Comparison of ENCODE assay signal across 8 cellular contexts in genomic region chr2:112433480-112433879, GRCh38. TPM values are rescaled to one million over a fixed set of nuclear protein-coding genes. Genes with fewer than 3 reads are reported as not detected.
DNase-seq lines count a peak whose midpoint lies in the region; ATAC-seq and TF ChIP-seq lines count a peak whose summit lies in the region.
"Not testable (repeated sequence)": the region's sequence is repeated elsewhere in the genome, so short reads cannot be mapped to it uniquely, and the experiment has no call there.

TSS of gene RGPD8 (minus strand) at chr2:112433645. CDS start at chr2:112433453, 192 bp downstream.

- peak; percentile 54 for DNase-seq in D341Med (ENCODE audit: low spot score)
- DNase-seq in WERI-Rb-1 = peak; percentile 83
- DNase-seq in astrocyte of the hippocampus (ENCODE audit: low read depth, low spot score) = peak; percentile 94
- peak; percentile 95 for DNase-seq in cardiac septum (ENCODE audit: low spot score)
- DNase-seq in omental fat pad (ENCODE audit: low spot score) = peak; percentile 67
- DNase-seq in stimulated activated CD8-positive, alpha-beta memory T cell treated with anti-CD3 and anti-CD28 coated beads, Interleukin-7, amount 100 ng/mL, for 48 hours (ENCODE audit: extremely low read depth in 1 of 2, low read depth in 1 of 2) = peak; percentile 69 to 76

- not testable (repeated sequence) for H3K27me3 ChIP-seq in WERI-Rb-1 (ENCODE audit: insufficient read depth, low read depth, severe bottlenecking)

- peak; percentile 98 for ATAC-seq in GM21447 (IDR thresholded peaks at IDR 0.05; ENCODE audit: unreplicated experiment)
- peak; percentile 97 for ATAC-seq in HG03521 (IDR thresholded peaks at IDR 0.05; ENCODE audit: unreplicated experiment)
- peak; percentile 99 for ATAC-seq in omental fat pad (ENCODE audit: low FRiP score)

- not testable (repeated sequence) for H3K9me3 ChIP-seq in WERI-Rb-1 (ENCODE audit: severe bottlenecking)

- not testable (repeated sequence) for H3K4me3 ChIP-seq in WERI-Rb-1 (ENCODE audit: low read depth, low read length)

- H3K27ac ChIP-seq in WERI-Rb-1 = not testable (repeated sequence)

- peak; percentile 46 for TF ChIP-seq CTCF in WERI-Rb-1 (IDR thresholded peaks at IDR 0.05; ENCODE audit: low read depth, low read length)
- not testable (repeated sequence) for TF ChIP-seq CTCF in omental fat pad (IDR thresholded peaks at IDR 0.05)

- H3K36me3 ChIP-seq in WERI-Rb-1 = not testable (repeated sequence)

- intact Hi-C loops in cardiac septum (cut with DNase I) = loop anchor here (5.0 to 10.0 kb wide), 3 partner anchors 311 to 539 kb away; partner anchors contain the start of genes MERTK and TMEM87B

RNA-seq across cellular contexts. Expression of gene RGPD8, which starts in this region (rescaled TPM):
- total RNA-seq in cardiac septum (10.6 TPM), omental fat pad (10 to 100 TPM; 23.9 to 33.7 (median 27.0) TPM)
